8 cellular contexts compared by ENCODE assay signal in the genomic region with DNA sequence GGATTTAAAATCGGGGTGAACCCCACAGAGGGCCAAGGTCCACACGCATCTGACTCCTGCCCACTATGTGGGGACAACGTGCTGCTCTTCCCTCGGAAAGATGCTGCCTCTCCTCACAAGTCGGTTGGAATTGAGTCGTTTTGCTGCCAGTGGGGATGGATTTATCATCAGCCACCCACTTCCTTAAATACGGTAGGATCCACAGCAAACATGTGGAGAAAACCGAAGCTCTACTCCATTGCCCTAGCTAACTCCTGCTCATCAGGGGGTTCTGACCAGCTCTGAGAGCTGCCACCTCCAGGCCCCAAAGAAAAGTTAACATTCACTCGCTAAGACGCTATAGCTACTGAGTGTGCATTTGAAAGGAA.
DNase-seq lines count a peak whose midpoint lies in the region; ATAC-seq, FAIRE-seq and TF ChIP-seq lines count a peak whose summit lies in the region.

No MANE protein-coding gene starts in this region.

- H3K4me1 ChIP-seq in H1 (replicated peaks in 1 of 4; ENCODE audit: control insufficient read depth in 3 of 4, insufficient read depth in 4 of 4, low read length in 3 of 4): peaks cover 2 to 6% (median 2%) of the 10 kb centered on the region in 4 experiments; a peak in 5 of 7 replicates
- H3K4me1 ChIP-seq in muscle layer of colon (ENCODE audit: insufficient read depth, low read length): peaks cover 28% of the 10 kb centered on the region
- peaks cover 0 to 4% of the 10 kb centered on the region in 2 donors for H3K4me1 ChIP-seq in aorta (ENCODE audit: control insufficient read depth in 1 of 2, insufficient read depth in 2 of 2, low read length in 2 of 2)

- WGBS in H1 (ENCODE audit: extremely low coverage in 1 of 2, insufficient coverage in 1 of 2, insufficient read length in 1 of 2, insufficient replicate concordance in 2 of 2, low coverage in 1 of 2, low lambda C conversion rate in 2 of 2, missing lambda C conversion rate in 1 of 2), 2 experiments: 3% methylated on average over 10 of the region's 10 CpGs; no CpG with 5 or more reads in 1 of the 2 experiments
- 0 to 1% methylated on average over 10 of the region's 10 CpGs for WGBS in aorta, 2 donors

- H3K4ac ChIP-seq in H1 (replicated peaks; ENCODE audit: insufficient read length, low read depth, low read length): peak overlapping the region; percentile 40

- H3K14ac ChIP-seq in H1 (ENCODE audit: insufficient read length): no peak overlapping the region

- no peaks in the 10 kb centered on the region for H3K79me2 ChIP-seq in H1 (ENCODE audit: control insufficient read depth in 1 of 2, insufficient read depth in 2 of 2, low read length in 2 of 2)

- peak overlapping the region; percentile 25 for H2BK120ac ChIP-seq in H1 (replicated peaks; ENCODE audit: low read depth, low read length)

- H2BK12ac ChIP-seq in H1 (ENCODE audit: low read depth, low read length): peak overlapping the region; percentile 86; the same call in 1 of the 2 replicates

- H2BK5ac ChIP-seq in H1 (ENCODE audit: low read depth, low read length): no peak overlapping the region

- H4K8ac ChIP-seq in H1 (ENCODE audit: extremely low read depth, insufficient read depth, low read length): no peak overlapping the region

- peak overlapping the region; percentile 66 for H3K4me3 ChIP-seq in HFF-Myc (replicated peaks; ENCODE audit: low read depth, low read length)
- H3K4me3 ChIP-seq in H1 (ENCODE audit: extremely low read depth in 1 of 4, insufficient read depth in 2 of 4, low read depth in 3 of 4, low read length in 4 of 4): peak overlapping the region; percentile 58 to 76 (median 62)
- peak overlapping the region; percentile 47 to 61 for H3K4me3 ChIP-seq in muscle layer of colon (ENCODE audit: low read depth in 1 of 2, low read length in 2 of 2)
- H3K4me3 ChIP-seq in aorta (ENCODE audit: low read length in 2 of 2): peak overlapping the region; percentile 65 to 85

- H3K23ac ChIP-seq in H1 (ENCODE audit: insufficient read length): no peak overlapping the region

- H3K23me2 ChIP-seq in H1 (ENCODE audit: low read depth, low read length): peaks cover 12% of the 10 kb centered on the region; the same call in 1 of the 2 replicates

- no peak overlapping the region for H2BK20ac ChIP-seq in H1 (ENCODE audit: low read length)

- intact Hi-C loops in aorta (cut with DNase I): loop anchor here (5.0 kb wide), 3 partner anchors 66 to 221 kb away; a partner anchor contains a TSS

- peaks cover 5 to 29% (median 23%) of the 10 kb centered on the region in 4 experiments for H3K27me3 ChIP-seq in H1 (replicated peaks in 1 of 4; ENCODE audit: control insufficient read depth in 3 of 4, extremely low read depth in 1 of 4, insufficient read depth in 3 of 4, low read length in 3 of 4)
- H3K27me3 ChIP-seq in muscle layer of colon (ENCODE audit: control insufficient read depth in 1 of 2, insufficient read depth in 2 of 2, low read length in 2 of 2): no peaks in the 10 kb centered on the region
- no peaks in the 10 kb centered on the region for H3K27me3 ChIP-seq in aorta (ENCODE audit: control insufficient read depth in 1 of 2, insufficient read depth in 2 of 2, low read length in 1 of 2)

- H3K9me3 ChIP-seq in H1 (ENCODE audit: insufficient read depth in 2 of 2, low read depth in 1 of 2, low read length in 1 of 2) (no peaks in the 10 kb centered on the region), muscle layer of colon (ENCODE audit: low read length) (no peaks in the 10 kb centered on the region), aorta (ENCODE audit: control insufficient read depth, low read length) (no peaks in the 10 kb centered on the region)

- peak; percentile 59 for ATAC-seq in aorta (ENCODE audit: low FRiP score)
- no peak for ATAC-seq in HG02759 (IDR thresholded peaks at IDR 0.05; ENCODE audit: unreplicated experiment)

- H2AFZ ChIP-seq in H1 (ENCODE audit: low read length): peak overlapping the region; percentile 93; the same call in 1 of the 2 replicates

- POLR2A ChIA-PET in H1 (lab: Charles Lee; ENCODE audit: partially characterized antibody): interaction anchor here (1.3 to 1.5 kb wide), 2 partner anchors 10 to 12 kb away, joined by 3 to 4 read pairs; no protein-coding TSS in a partner anchor

- TF ChIP-seq POLR2A in H1 (IDR thresholded peaks at IDR 0.05; ENCODE audit: control extremely low read depth in 1 of 2, low read depth in 2 of 2, low read length in 2 of 2): no peak

- peak overlapping the region; percentile 99; the same call in 1 of the 2 replicates for H2BK15ac ChIP-seq in H1 (ENCODE audit: low read length)

- peak overlapping the region; percentile 12 for H4K91ac ChIP-seq in H1 (replicated peaks; ENCODE audit: insufficient read length, low read length)

- H3K56ac ChIP-seq in H1 (replicated peaks; ENCODE audit: insufficient read length, low read depth, low read length): no peak overlapping the region

- FAIRE-seq in H1 (lab: Jason Lieb, UNC): no peak

- H3K36me3 ChIP-seq in H1 (ENCODE audit: control insufficient read depth in 2 of 4, insufficient read depth in 4 of 4, low read length in 3 of 4) (no peaks in the 10 kb centered on the region), muscle layer of colon (ENCODE audit: insufficient read depth, low read length) (no peaks in the 10 kb centered on the region), aorta (ENCODE audit: control insufficient read depth in 1 of 2, insufficient read depth in 2 of 2, low read length in 1 of 2) (no peaks in the 10 kb centered on the region)

- no peak for TF ChIP-seq CTCF in HFF-Myc (IDR thresholded peaks at IDR 0.05; ENCODE audit: low read depth, low read length, missing control alignments)
- 0 out of 4 replicates have a peak, but pooled peaks of 1 of the 3 experiments have one; percentile 20 for TF ChIP-seq CTCF in H1 (IDR thresholded peaks at IDR 0.05; ENCODE audit: control extremely low read depth in 1 of 3, insufficient read depth in 1 of 3, low read depth in 1 of 3, low read length in 3 of 3)

- peak overlapping the region; percentile 60; the same call in 1 of the 2 replicates for H3K18ac ChIP-seq in H1 (ENCODE audit: extremely low read depth, low read length)

- H2AK5ac ChIP-seq in H1 (ENCODE audit: low read depth, low read length): no peak overlapping the region

- H3K9ac ChIP-seq in H1 (replicated peaks in 1 of 4; ENCODE audit: extremely low read depth in 1 of 4, low read depth in 3 of 4, low read length in 3 of 4) (0 out of 7 replicates have a peak overlapping the region, but pooled peaks of 1 of the 4 experiments have one; percentile 3), muscle layer of colon (ENCODE audit: low read length) (no peak overlapping the region)

- peaks cover 2% of the 10 kb centered on the region in 2 experiments for H4K20me1 ChIP-seq in H1 (replicated peaks in 1 of 2; ENCODE audit: control insufficient read depth in 1 of 2, insufficient read depth in 2 of 2, low read length in 2 of 2)

- CTCF ChIA-PET in H1 (lab: Charles Lee; ENCODE audit: partially characterized antibody): interaction anchor here (0.7 to 11.2 kb wide), 6 partner anchors 14 to 222 kb away, joined by 3 to 170 read pairs (median 4); no protein-coding TSS in a partner anchor

- no peaks in the 10 kb centered on the region for H3K79me1 ChIP-seq in H1 (ENCODE audit: low read depth, low read length)

- no peak for TF ChIP-seq EP300 in H1 (IDR thresholded peaks at IDR 0.05; ENCODE audit: borderline replicate concordance in 1 of 2, low read depth in 2 of 2, low read length in 2 of 2)

- DNase-seq in Daoy (ENCODE audit: low read depth) (peak; percentile 50), HFF-Myc (ENCODE audit: extremely low read depth, low read depth) (no peak), SKM-1 treated with dmso at 0.1 percent for 144 hours (lab: John Stamatoyannopoulos, UW; ENCODE audit: unreplicated experiment) (peak; percentile 24), H1 (ENCODE audit: low read depth in 1 of 2, low spot score in 2 of 2) (no peak), aorta (no peak), NCI-H128 (lab: John Stamatoyannopoulos, UW; ENCODE audit: unreplicated experiment) (no peak)

- no peak overlapping the region for H4K5ac ChIP-seq in H1 (ENCODE audit: insufficient read length, low read depth, low read length)

- H3K27ac ChIP-seq in H1 (ENCODE audit: low read depth, low read length) (no peak overlapping the region), muscle layer of colon (ENCODE audit: low read depth, low read length) (peak overlapping the region; percentile 69), aorta (ENCODE audit: low read depth in 1 of 2, low read length in 2 of 2) (peak overlapping the region in 1 of 2 donors; percentile 64)

- 0 out of 4 replicates have a peak, but pooled peaks of 1 of the 2 experiments have one; percentile 3 for TF ChIP-seq RAD21 in H1 (IDR thresholded peaks at IDR 0.05 in 1 of 2, conservative IDR thresholded peaks at IDR 0.05 in 1 of 2; ENCODE audit: low read depth in 2 of 2, low read length in 2 of 2)

- H3K4me2 ChIP-seq in H1 (ENCODE audit: insufficient read depth in 1 of 2, low read depth in 2 of 2, low read length in 2 of 2): peak overlapping the region; percentile 84 to 89

TF ChIP-seq in H1, 55 proteins besides CTCF, POLR2A, EP300 and RAD21:
- TF ChIP-seq JUN (IDR thresholded peaks at IDR 0.05; ENCODE audit: low read depth, low read length): no peak
- TF ChIP-seq, protein P1, sequence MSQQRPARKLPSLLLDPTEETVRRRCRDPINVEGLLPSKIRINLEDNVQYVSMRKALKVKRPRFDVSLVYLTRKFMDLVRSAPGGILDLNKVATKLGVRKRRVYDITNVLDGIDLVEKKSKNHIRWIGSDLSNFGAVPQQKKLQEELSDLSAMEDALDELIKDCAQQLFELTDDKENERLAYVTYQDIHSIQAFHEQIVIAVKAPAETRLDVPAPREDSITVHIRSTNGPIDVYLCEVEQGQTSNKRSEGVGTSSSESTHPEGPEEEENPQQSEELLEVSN (IDR thresholded peaks at IDR 0.05): 0 out of 2 replicates have a peak, but pooled peaks have one; percentile 36

Comparison
In these comparisons a context has a peak if more than half of its experiments do, and no peak if none do; other contexts are left out.
1. DNase-seq: peak in Daoy (single experiment) and SKM-1 treated with dmso at 0.1 percent for 144 hours (single experiment); none in HFF-Myc (single experiment), H1 (0 of 2), aorta (0 of 2) and NCI-H128 (single experiment).
2. Peak in every context shown above with its lines, with median percentiles within 50 percentile points of each other: H3K4me3 ChIP-seq.